Comparison of ENCODE assay signal across 17 cellular contexts in genomic region chr17:30415491-30415890, GRCh38. TPM values are rescaled to one million over a fixed set of nuclear protein-coding genes. Genes with fewer than 3 reads are reported as not detected.
DNase-seq lines count a peak whose midpoint lies in the region; ATAC-seq, FAIRE-seq and TF ChIP-seq lines count a peak whose summit lies in the region.
"Had no signal": no experiment of that assay in that cellular context is flagged by ENCODE, and none has a peak within 500 bp of the region (broad histone marks: within the 10 kb centered on the region; RNA-seq: fewer than 3 reads in every experiment).

No MANE protein-coding gene starts in this region.

- no peak overlapping the region for H3K27ac ChIP-seq in IMR-90 (ENCODE audit: insufficient read depth, low read length)

- H3K79me1 ChIP-seq in IMR-90 (ENCODE audit: low read depth in 1 of 2, low read length in 2 of 2) = peaks cover 28 to 32% of the 10 kb centered on the region in 2 experiments

- in situ Hi-C loops in IMR-90 (cut with MboI; ENCODE audit: low sequenced_read_pairs) = no loop called here

- no peak overlapping the region for H3K4ac ChIP-seq in IMR-90 (ENCODE audit: low read depth, low read length)

- H2BK5ac ChIP-seq in IMR-90 (ENCODE audit: low read depth, low read length, poor library complexity, severe bottlenecking) = no peak overlapping the region

- POLR2A ChIA-PET in IMR-90 (lab: Charles Lee; ENCODE audit: unreplicated experiment) = no interaction called here

- no peaks in the 10 kb centered on the region for H3K27me3 ChIP-seq in IMR-90 (ENCODE audit: control insufficient read depth, insufficient read depth, low read length)
- H3K27me3 ChIP-seq in bronchial epithelial cell (ENCODE audit: control insufficient read depth, insufficient read depth, low read length) = no peaks in the 10 kb centered on the region

- TF ChIP-seq CTCF in IMR-90 (conservative IDR thresholded peaks at IDR 0.05; ENCODE audit: low read depth, low read length) (no peak), bronchial epithelial cell (IDR thresholded peaks at IDR 0.05; ENCODE audit: insufficient read depth, low read length, severe bottlenecking) (no peak)

- no peak overlapping the region for H3K18ac ChIP-seq in IMR-90 (ENCODE audit: low read depth, low read length)

- H2BK120ac ChIP-seq in IMR-90 (ENCODE audit: low read depth, low read length) = no peak overlapping the region

- H3K4me2 ChIP-seq in IMR-90 (ENCODE audit: low read depth, low read length) = no peak overlapping the region

- dilution Hi-C loops in IMR-90 (cut with HindIII; ENCODE audit: low sequenced_read_pairs, unreplicated experiment) = no loop called here

- H4K8ac ChIP-seq in IMR-90 (ENCODE audit: low read depth in 2 of 2, low read length in 2 of 2) = no peak overlapping the region

- H3K9me3 ChIP-seq in IMR-90 (ENCODE audit: control insufficient read depth, insufficient read depth, low read length) = no peaks in the 10 kb centered on the region

- CTCF ChIA-PET in IMR-90 (lab: Yijun Ruan, JAX) = interaction anchor here (0.7 kb wide), 1 partner anchor 1120 kb away, joined by 3 read pairs; no protein-coding TSS in a partner anchor

- intact Hi-C loops in IMR-90 (cut with micrococcal nuclease) = no loop called here

- H2AK9ac ChIP-seq in IMR-90 (replicated peaks; ENCODE audit: low read depth, low read length, poor library complexity) = no peak overlapping the region

- no peaks in the 10 kb centered on the region; the same call in none of the 2 replicates for H4K20me1 ChIP-seq in IMR-90 (ENCODE audit: insufficient read depth, low read length)

- H2AFZ ChIP-seq in IMR-90 (replicated peaks; ENCODE audit: low read length, poor library complexity) = no peak overlapping the region

- no peak overlapping the region for H3K56ac ChIP-seq in IMR-90 (ENCODE audit: extremely low read depth, insufficient read depth, low read length)

- H3K9ac ChIP-seq in IMR-90 (ENCODE audit: low read depth, low read length) = no peak overlapping the region

- peaks cover 5% of the 10 kb centered on the region; the same call in 1 of the 2 replicates for H3K9me1 ChIP-seq in IMR-90 (ENCODE audit: insufficient read depth, low read length)

- no peak overlapping the region for H3K14ac ChIP-seq in IMR-90 (replicated peaks; ENCODE audit: low read depth, low read length)

- peak; percentile 47 for DNase-seq in ELR (ENCODE audit: low read depth)
- peak; percentile 25 for DNase-seq in IMR-90
- peak; percentile 26 for DNase-seq in bronchial epithelial cell (ENCODE audit: low read depth)
- DNase-seq in renal cortical epithelial cell (ENCODE audit: low read depth) = peak; percentile 18
- no peak for DNase-seq in germinal center (ENCODE audit: low spot score)
- no peak for DNase-seq in SKM-1 treated with dmso at 0.1 percent for 144 hours (lab: John Stamatoyannopoulos, UW; ENCODE audit: unreplicated experiment)
- DNase-seq: AML-193, KG1, MV-4-11, NCI-H1694 treated with DMSO at 0.1 percent for 48 hours, NCI-H510A, NCI-H748 treated with DMSO at 0.1 percent for 48 hours, RPMI8226, SHP77 treated with DMSO at 0.1 percent for 48 hours had no signal

- no peak for TF ChIP-seq POLR2A in IMR-90 (IDR thresholded peaks at IDR 0.05; ENCODE audit: low read depth, low read length)

- H3K23ac ChIP-seq in IMR-90 (ENCODE audit: low read depth, low read length) = no peak overlapping the region

- no peak overlapping the region for H4K91ac ChIP-seq in IMR-90 (ENCODE audit: insufficient read depth, low read depth, low read length)

- ATAC-seq in IMR-90 (ENCODE audit: low read depth) (no peak), HG03439 (IDR thresholded peaks at IDR 0.05; ENCODE audit: unreplicated experiment) (no peak)
- ATAC-seq: HepG2 had no signal

- H3K4me3 ChIP-seq in IMR-90 (ENCODE audit: insufficient read depth, low read depth, low read length) (no peak overlapping the region), bronchial epithelial cell (ENCODE audit: low read depth, low read length) (no peak overlapping the region)

- no peak for FAIRE-seq in bronchial epithelial cell (lab: Jason Lieb, UNC)
- FAIRE-seq: H54, HepG2 had no signal

- H3K4me1 ChIP-seq in IMR-90 (ENCODE audit: control insufficient read depth, insufficient read depth, low read length) = peaks cover 7% of the 10 kb centered on the region; the same call in 1 of the 2 replicates

- H2AK5ac ChIP-seq in IMR-90 (ENCODE audit: low read depth, low read length) = no peak overlapping the region

- H4K5ac ChIP-seq in IMR-90 (ENCODE audit: low read depth, low read length) = no peak overlapping the region

- BruUV-seq in IMR-90 (replicated peaks; lab: Mats Ljungman, UMichigan) = no TSS peak

- no peak for TF ChIP-seq RAD21 in IMR-90 (IDR thresholded peaks at IDR 0.05; ENCODE audit: low read length)

- H3K36me3 ChIP-seq in IMR-90 (ENCODE audit: control insufficient read depth, insufficient read depth, low read length) (no peaks in the 10 kb centered on the region), bronchial epithelial cell (ENCODE audit: control insufficient read depth, insufficient read depth, low read length) (no peaks in the 10 kb centered on the region)

- no peak overlapping the region for H2BK15ac ChIP-seq in IMR-90 (ENCODE audit: low read depth, low read length)

- H2BK20ac ChIP-seq in IMR-90 (ENCODE audit: low read depth, low read length) = no peak overlapping the region

TF ChIP-seq in IMR-90, 13 proteins besides CTCF, POLR2A, EP300 and RAD21:
- TF ChIP-seq MXI1 (IDR thresholded peaks at IDR 0.05; ENCODE audit: borderline replicate concordance, low read depth, low read length) = no peak
- TF ChIP-seq CHD1 (IDR thresholded peaks at IDR 0.05; ENCODE audit: low read depth, low read length) = no peak
- no peak for TF ChIP-seq FOS (IDR thresholded peaks at IDR 0.05; ENCODE audit: low read depth, low read length)
- no peak for TF ChIP-seq BHLHE40 (IDR thresholded peaks at IDR 0.05; ENCODE audit: low read depth, low read length)
- TF ChIP-seq MAZ (IDR thresholded peaks at IDR 0.05; ENCODE audit: borderline replicate concordance, low read depth, low read length) = no peak
- no peak for TF ChIP-seq ELK1 (IDR thresholded peaks at IDR 0.05; ENCODE audit: borderline replicate concordance, low read depth, low read length)
- TF ChIP-seq RCOR1 (IDR thresholded peaks at IDR 0.05; ENCODE audit: insufficient replicate concordance, low read length) = no peak
- no peak for TF ChIP-seq CEBPB (IDR thresholded peaks at IDR 0.05; ENCODE audit: low read depth, low read length)
- no peak for TF ChIP-seq NFE2L2 (IDR thresholded peaks at IDR 0.05; ENCODE audit: low read depth, low read length)
- no peak for TF ChIP-seq MAFK (IDR thresholded peaks at IDR 0.05; ENCODE audit: low read depth, low read length)

RNA-seq across cellular contexts. Expression of gene CPD, which starts 36.8 kb away (rescaled TPM):
- total RNA-seq in IMR-90 (2012; rRNA removed) = 78.0 and 94.5 TPM in 2 replicates
- polyA plus RNA-seq in IMR-90 (2012; rRNA removed) = 18.5 and 23.4 TPM in 2 replicates
- 5.6 and 7.8 TPM in 2 replicates for polyA plus RNA-seq in IMR-90 (2012; cell fraction: cytosol; rRNA removed)
- polyA plus RNA-seq in IMR-90 (2012; cell fraction: nucleus; rRNA removed; ENCODE audit: low replicate concordance) = 3.5 and 16.3 TPM in 2 replicates
- 164 and 284 TPM in 2 replicates for total RNA-seq in bronchial epithelial cell
- 169 and 332 TPM in 2 replicates for total RNA-seq in renal cortical epithelial cell

Comparison
In these comparisons a context has a peak if more than half of its experiments do, and no peak if none do; other contexts are left out.
1. DNase-seq: peak in ELR (single experiment), IMR-90 (single experiment), bronchial epithelial cell (single experiment) and renal cortical epithelial cell (single experiment); none in germinal center (single experiment) and SKM-1 treated with dmso at 0.1 percent for 144 hours (single experiment).